Comparison of ENCODE assay signal across 8 cellular contexts in genomic region chr2:46939596-46940359, GRCh38.
A peak's percentile ranks its signal among the peaks of the same experiment; 100 is the strongest.
DNase-seq lines count a peak whose midpoint lies in the region; ATAC-seq, FAIRE-seq and TF ChIP-seq lines count a peak whose summit lies in the region.

No MANE protein-coding gene starts in this region.

- H3K27me3 Mint-ChIP-seq in nephron (ENCODE audit: low read depth) = peaks cover 8% of the 10 kb centered on the region

- peak overlapping the region; percentile 96 for H3K4me3 ChIP-seq in BLaER1

- peak overlapping the region; percentile 98 for H3K4me2 ChIP-seq in BLaER1

- H3K9me3 ChIP-seq in BLaER1 = no peaks in the 10 kb centered on the region

- no peaks in the 10 kb centered on the region for H3K27me3 ChIP-seq in BLaER1

- no peaks in the 10 kb centered on the region for H3K9me3 Mint-ChIP-seq in nephron

- no peaks in the 10 kb centered on the region for H3K36me3 Mint-ChIP-seq in nephron (ENCODE audit: low read depth)

- H3K9ac ChIP-seq in BLaER1 = peak overlapping the region; percentile 95

- peak overlapping the region; percentile 81 to 88 (median 88) for H3K27ac Mint-ChIP-seq in nephron

- peaks cover 9% of the 10 kb centered on the region; the same call in 1 of the 2 replicates for H3K36me3 ChIP-seq in BLaER1

- no peak for FAIRE-seq in HTR-8/SVneo (lab: Jason Lieb, UNC)

- peak; percentile 25 for DNase-seq in KBM-7
- DNase-seq in caudate nucleus (lab: John Stamatoyannopoulos, UW) = no peak
- DNase-seq in HTR-8/SVneo (ENCODE audit: insufficient read length, low spot score) = no peak
- no peak for DNase-seq in activated effector memory CD4-positive, alpha-beta T cell treated with anti-CD3 and anti-CD28 coated beads, Interleukin-2, amount 50 U/mL, for 16 hours
- DNase-seq in MV-4-11 (lab: John Stamatoyannopoulos, UW) = no peak

- TF ChIP-seq CTCF in nephron (IDR thresholded peaks at IDR 0.05; ENCODE audit: unreplicated experiment in 3 of 3) = no peak

- H3K27ac ChIP-seq in BLaER1 = peak overlapping the region; percentile 92
- H3K27ac ChIP-seq in caudate nucleus (ENCODE audit: low read depth, low read length) = peak overlapping the region; percentile 83

- in situ Hi-C loops in KBM-7 (cut with MboI; ENCODE audit: low pct_unique_long_range_greater_than_20kb, low sequenced_read_pairs) = no loop called here

- ATAC-seq in HG02678 (IDR thresholded peaks at IDR 0.05; ENCODE audit: unreplicated experiment) = no peak

- peaks cover 16% of the 10 kb centered on the region for H3K4me1 Mint-ChIP-seq in nephron

- peaks cover 15% of the 10 kb centered on the region; the same call in 1 of the 2 replicates for H4K20me1 ChIP-seq in BLaER1

- peaks cover 44% of the 10 kb centered on the region for H3K4me1 ChIP-seq in BLaER1

- peak overlapping the region; percentile 82 to 92 (median 92) for H3K4me3 Mint-ChIP-seq in nephron
